14 cellular contexts compared by ENCODE assay signal in the genomic region with DNA sequence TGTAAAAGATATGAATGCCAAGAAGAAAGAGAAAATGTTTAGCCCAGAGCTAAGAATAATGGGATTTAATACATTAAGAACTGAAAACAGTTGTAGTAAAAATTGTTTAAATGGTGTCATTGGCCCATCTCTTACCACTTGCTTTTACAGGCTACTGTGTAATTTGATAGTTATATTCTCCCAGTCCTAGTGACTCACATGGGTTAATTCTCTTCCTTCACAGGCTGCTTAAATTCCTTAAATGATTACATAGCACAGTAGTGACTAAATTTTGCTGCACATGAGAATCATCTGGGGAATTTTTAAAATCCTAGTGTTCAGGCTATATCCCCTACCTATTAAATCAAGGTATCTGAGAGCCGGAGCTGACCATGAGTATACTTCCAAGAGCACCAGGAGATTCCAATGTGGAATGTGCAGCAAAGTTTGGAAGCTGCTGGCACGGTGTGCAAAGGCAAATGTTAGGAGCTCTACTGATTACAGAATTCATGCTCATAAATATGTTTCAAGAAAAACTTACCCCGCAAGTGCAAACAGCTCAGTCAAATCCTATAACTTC. TPM values are rescaled to one million over a fixed set of nuclear protein-coding genes. Genes with fewer than 3 reads are reported as not detected.
DNase-seq lines count a peak whose midpoint lies in the region; ATAC-seq and TF ChIP-seq lines count a peak whose summit lies in the region.
"Had no signal": no experiment of that assay in that cellular context is flagged by ENCODE, and none has a peak within 500 bp of the region (broad histone marks: within the 10 kb centered on the region; RNA-seq: fewer than 3 reads in every experiment).

No MANE protein-coding gene starts in this region.

- no peak overlapping the region for H3K18ac ChIP-seq in mesenchymal stem cell (ENCODE audit: low read depth in 1 of 2, low read length in 2 of 2)

- no peak overlapping the region for H3K4me2 ChIP-seq in mesenchymal stem cell (ENCODE audit: low read length, poor library complexity, severe bottlenecking)
- H3K4me2 ChIP-seq: GM23338 had no signal

- H3K27me3 ChIP-seq in mesenchymal stem cell (ENCODE audit: control insufficient read depth in 1 of 2, insufficient read depth in 1 of 2, low read length in 2 of 2), result peaks cover 0 to 3% of the 10 kb centered on the region in 2 experiments

- no peak overlapping the region for H3K14ac ChIP-seq in mesenchymal stem cell (ENCODE audit: low read length in 2 of 2)

- no peak overlapping the region for H3K27ac ChIP-seq in mesenchymal stem cell (ENCODE audit: low read length, poor library complexity, severe bottlenecking)

- H3K4me3 ChIP-seq in astrocyte of the spinal cord (ENCODE audit: low read depth, low read length) (no peak overlapping the region), mesenchymal stem cell (ENCODE audit: insufficient read depth in 1 of 2, low read depth in 1 of 2, low read length in 2 of 2) (no peak overlapping the region)
- H3K4me3 ChIP-seq: GM23338 had no signal

- DNase-seq in AG08396 (ENCODE audit: low spot score), result peak; percentile 75
- peak; percentile 54 for DNase-seq in HPDE6-E6E7 (ENCODE audit: extremely low spot score)
- peak; percentile 59 for DNase-seq in astrocyte of the spinal cord (ENCODE audit: low read depth, low spot score)
- peak; percentile 6 for DNase-seq in mesenchymal stem cell
- no peak for DNase-seq in D341Med (ENCODE audit: low spot score)
- no peak for DNase-seq in GOT3 (lab: John Stamatoyannopoulos, UW)
- DNase-seq: activated CD4-positive, alpha-beta T cell treated with anti-CD3 and anti-CD28 coated beads for 48 hours; cerebellar nuclear complex; NCI-H1694 treated with DMSO at 0.1 percent for 48 hours; stimulated activated CD4-positive, alpha-beta T cell treated with anti-CD3 and anti-CD28 coated beads, Interleukin-15, amount 100 ng/mL, for 24 hours had no signal

- H2BK15ac ChIP-seq in mesenchymal stem cell (ENCODE audit: low read depth, poor library complexity, severe bottlenecking), result no peak overlapping the region

- no peak overlapping the region for H3K23ac ChIP-seq in mesenchymal stem cell (ENCODE audit: low read length in 2 of 2)

- H2BK120ac ChIP-seq in mesenchymal stem cell (ENCODE audit: low read depth, low read length), result no peak overlapping the region

- no peak overlapping the region for H2AK5ac ChIP-seq in mesenchymal stem cell (ENCODE audit: low read length, severe bottlenecking)

- no peak overlapping the region for H3K9ac ChIP-seq in mesenchymal stem cell (ENCODE audit: low read length)

- H2BK12ac ChIP-seq in mesenchymal stem cell (ENCODE audit: low read length in 2 of 2), result no peak overlapping the region

- in situ Hi-C loops in astrocyte of the spinal cord (cut with HindIII; ENCODE audit: low sequenced_read_pairs), result no loop called here

- ATAC-seq in HG02973 (IDR thresholded peaks at IDR 0.05; ENCODE audit: unreplicated experiment) (no peak), GM21390 (IDR thresholded peaks at IDR 0.05; ENCODE audit: unreplicated experiment) (no peak)
- ATAC-seq: GM23338, left lobe of liver had no signal

- H3K79me1 ChIP-seq in mesenchymal stem cell (replicated peaks; ENCODE audit: low read length, poor library complexity, severe bottlenecking), result no peaks in the 10 kb centered on the region

- H2BK5ac ChIP-seq in mesenchymal stem cell (ENCODE audit: low read depth, low read length, poor library complexity, severe bottlenecking), result no peak overlapping the region

- no peak for TF ChIP-seq CTCF in astrocyte of the spinal cord (IDR thresholded peaks at IDR 0.05; ENCODE audit: low read depth, low read length)

- H3K36me3 ChIP-seq in mesenchymal stem cell (ENCODE audit: control insufficient read depth in 1 of 2, insufficient read depth in 2 of 2, low read depth in 1 of 2, low read length in 2 of 2), result no peaks in the 10 kb centered on the region

- H4K91ac ChIP-seq in mesenchymal stem cell (ENCODE audit: low read length), result no peak overlapping the region

- H3K4ac ChIP-seq in mesenchymal stem cell (ENCODE audit: low read depth in 1 of 2, low read length in 2 of 2), result no peak overlapping the region

- no peak overlapping the region for H4K8ac ChIP-seq in mesenchymal stem cell (ENCODE audit: low read length)

- no peaks in the 10 kb centered on the region for H3K4me1 ChIP-seq in mesenchymal stem cell (ENCODE audit: control insufficient read depth, insufficient read depth, low read depth, low read length)

- no peak overlapping the region for H2AFZ ChIP-seq in mesenchymal stem cell (ENCODE audit: low read depth, low read length)
- H2AFZ ChIP-seq: GM23338 had no signal

- 50% methylated on average over 1 of the region's 3 CpGs for WGBS in mesenchymal stem cell

- H3K9me3 ChIP-seq in mesenchymal stem cell (ENCODE audit: control insufficient read depth, low read length), result peaks cover 4% of the 10 kb centered on the region

RNA-seq across cellular contexts. Expression of a gene that starts 45.3 kb away (rescaled TPM):
- 23.8 TPM for polyA plus RNA-seq in mesenchymal stem cell (2013, experiment 1 of 2)
- 21.7 TPM for polyA plus RNA-seq in mesenchymal stem cell (2013, experiment 2 of 2)

Comparison
In these comparisons a context has a peak if more than half of its experiments do, and no peak if none do; other contexts are left out.
1. DNase-seq: peak in AG08396 (single experiment), HPDE6-E6E7 (single experiment), astrocyte of the spinal cord (single experiment) and mesenchymal stem cell (single experiment); none in D341Med (single experiment) and GOT3 (single experiment).